In genomic region chr22:30386960-30387848, GRCh38 we compare ENCODE assay signal across 8 cellular contexts. TPM values are rescaled to one million over a fixed set of nuclear protein-coding genes. Genes with fewer than 3 reads are reported as not detected.
DNase-seq lines count a peak whose midpoint lies in the region; ATAC-seq and TF ChIP-seq lines count a peak whose summit lies in the region.

RNF215 (minus strand) TSS chr22:30387411; CDS start chr22:30387313, 98 bp downstream.

- peak; percentile 79 for ATAC-seq in CD8-positive, alpha-beta T cell
- ATAC-seq in GM19467 (IDR thresholded peaks at IDR 0.05; ENCODE audit: unreplicated experiment): peak; percentile 70
- ATAC-seq in stimulated activated naive CD8-positive, alpha-beta T cell treated with anti-CD3 and anti-CD28 coated beads, Interleukin-15, Interleukin-2, amounts not matched to agents 100 U/mL and 50 U/mL, for 24 hours: peak; percentile 81

- H3K27ac Mint-ChIP-seq in CD8-positive, alpha-beta T cell: peak within 1 kb of the TSS; percentile 82
- H3K27ac Mint-ChIP-seq in nephron: peak within 1 kb of the TSS in 2 of 3 experiments; percentile 59 to 68

- intact Hi-C loops in CD8-positive, alpha-beta T cell (cut with DNase I, micrococcal nuclease): loop anchor here (1.0 kb wide), 6 partner anchors 30 to 279 kb away; partner anchors contain the start of genes CCDC157 (in 2 of the 2) and TBC1D10A (in 2 of the 2)

- no peaks in the 10 kb centered on the region for H3K9me3 ChIP-seq in CD8-positive, alpha-beta T cell (ENCODE audit: low read length)
- no peaks in the 10 kb centered on the region; the same call in 1 of the 2 replicates for H3K9me3 ChIP-seq in HUES48 (ENCODE audit: control insufficient read depth, insufficient read depth, low read length)

- no peaks in the 10 kb centered on the region for H3K36me3 Mint-ChIP-seq in CD8-positive, alpha-beta T cell
- peaks cover 6% of the 10 kb centered on the region for H3K36me3 Mint-ChIP-seq in nephron (ENCODE audit: low read depth)

- H3K4me3 Mint-ChIP-seq in CD8-positive, alpha-beta T cell: peak within 1 kb of the TSS; percentile 85
- peak within 1 kb of the TSS; percentile 85 to 88 (median 87) for H3K4me3 Mint-ChIP-seq in nephron

- TF ChIP-seq CTCF in CD8-positive, alpha-beta T cell (IDR thresholded peaks at IDR 0.05): peak; percentile 87
- peak; percentile 53 for TF ChIP-seq CTCF in fibroblast of pulmonary artery (IDR thresholded peaks at IDR 0.05; ENCODE audit: low read length, missing control alignments)
- peak; percentile 91 to 93 (median 93) for TF ChIP-seq CTCF in nephron (IDR thresholded peaks at IDR 0.05; ENCODE audit: unreplicated experiment in 3 of 3)

- peak within 1 kb of the TSS; percentile 33 for H3K4me3 ChIP-seq in CD8-positive, alpha-beta T cell (ENCODE audit: low read depth, low read length)
- H3K4me3 ChIP-seq in HUES48 (ENCODE audit: low read depth, low read length): peak within 1 kb of the TSS; percentile 82
- peak within 1 kb of the TSS; percentile 57 for H3K4me3 ChIP-seq in fibroblast of pulmonary artery (replicated peaks; ENCODE audit: low read depth, low read length)

- no peaks in the 10 kb centered on the region for H3K36me3 ChIP-seq in CD8-positive, alpha-beta T cell (ENCODE audit: insufficient read depth, low read length)
- H3K36me3 ChIP-seq in HUES48 (ENCODE audit: control insufficient read depth, insufficient read depth, low read length): peaks cover 14% of the 10 kb centered on the region

- no peak within 1 kb of the TSS for H3K27ac ChIP-seq in CD8-positive, alpha-beta T cell (ENCODE audit: low read depth, low read length)
- peak within 1 kb of the TSS; percentile 42 for H3K27ac ChIP-seq in HUES48 (ENCODE audit: low read depth, low read length)

- CTCF ChIA-PET in CD8-positive, alpha-beta T cell (lab: Charles Lee): interaction anchor here (0.6 to 20.6 kb wide), 29 partner anchors 10 to 575 kb away, joined by 3 to 528 read pairs (median 4); partner anchors contain the start of genes CASTOR1, MTFP1 and SEC14L2

- no peaks in the 10 kb centered on the region for H3K27me3 ChIP-seq in CD8-positive, alpha-beta T cell (ENCODE audit: insufficient read depth, low read length)
- H3K27me3 ChIP-seq in HUES48 (ENCODE audit: control insufficient read depth, insufficient read depth, low read length): no peaks in the 10 kb centered on the region

- no peaks in the 10 kb centered on the region for H3K27me3 Mint-ChIP-seq in CD8-positive, alpha-beta T cell (ENCODE audit: low read depth)
- no peaks in the 10 kb centered on the region for H3K27me3 Mint-ChIP-seq in nephron (ENCODE audit: low read depth)

- peaks cover 26% of the 10 kb centered on the region for H3K4me1 Mint-ChIP-seq in CD8-positive, alpha-beta T cell (ENCODE audit: low read depth)
- H3K4me1 Mint-ChIP-seq in nephron: peaks cover 17% of the 10 kb centered on the region

- no peaks in the 10 kb centered on the region for H3K9me3 Mint-ChIP-seq in CD8-positive, alpha-beta T cell
- H3K9me3 Mint-ChIP-seq in nephron: no peaks in the 10 kb centered on the region

- DNase-seq in CD8-positive, alpha-beta T cell: peak; percentile 60 to 91 (median 74)
- DNase-seq in RKO (ENCODE audit: low spot score) (peak; percentile 77), fibroblast of pulmonary artery (ENCODE audit: low read depth) (peak; percentile 77)
- peak; percentile 76 for DNase-seq in activated T-helper 9 cell treated with anti-CD3 and anti-CD28 coated beads, Interleukin-2, amount 50 U/mL, for 16 hours (ENCODE audit: low read depth)
- DNase-seq in stimulated activated naive CD8-positive, alpha-beta T cell treated with anti-CD3 and anti-CD28 coated beads, Interleukin-15, Interleukin-2, amounts not matched to agents 100 U/mL and 50 U/mL, for 24 hours: peak; percentile 87

- H3K9ac ChIP-seq in HUES48 (ENCODE audit: low read depth, low read length): no peak within 1 kb of the TSS; the same call in 1 of the 2 replicates

- POLR2A ChIA-PET in CD8-positive, alpha-beta T cell (lab: Charles Lee): interaction anchor here (0.6 to 5.7 kb wide), 5 partner anchors 31 to 124 kb away, joined by 3 to 49 read pairs (median 4); partner anchors contain the start of genes CASTOR1 and SF3A1

- peaks cover 16% of the 10 kb centered on the region for H3K4me1 ChIP-seq in CD8-positive, alpha-beta T cell (ENCODE audit: insufficient read depth, low read length)
- peaks cover 7% of the 10 kb centered on the region; the same call in 1 of the 2 replicates for H3K4me1 ChIP-seq in HUES48 (ENCODE audit: control insufficient read depth, insufficient read depth, low read length)

RNA-seq across cellular contexts. Expression of gene RNF215, which starts in this region (rescaled TPM):
- 1 to 10 TPM; 7.0 to 7.4 TPM for total RNA-seq in CD8-positive, alpha-beta T cell
